Comparison of ENCODE assay signal across 9 cellular contexts in the genomic region with DNA sequence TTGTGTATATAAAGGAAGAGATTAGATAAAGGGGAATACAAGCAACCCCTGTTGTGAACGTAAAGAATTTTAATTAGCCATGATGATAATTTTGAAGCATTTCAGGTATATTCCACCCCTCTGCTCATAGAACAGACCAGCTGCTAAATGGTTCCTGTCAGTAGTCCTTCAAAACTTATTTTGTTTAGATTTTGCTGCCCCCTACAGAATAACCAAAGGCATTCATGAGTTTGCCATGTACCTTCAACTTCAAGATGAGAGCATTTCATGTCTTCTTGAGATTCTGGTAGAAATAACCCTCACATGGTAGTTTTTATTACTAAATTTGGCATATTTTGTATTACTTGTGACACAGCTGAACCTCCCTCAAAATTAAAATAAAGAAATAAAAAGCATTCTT.
A peak's percentile ranks its signal among the peaks of the same experiment; 100 is the strongest.
DNase-seq lines count a peak whose midpoint lies in the region; ATAC-seq and TF ChIP-seq lines count a peak whose summit lies in the region.
"Had no signal": no experiment of that assay in that cellular context is flagged by ENCODE, and none has a peak within 500 bp of the region (broad histone marks: within the 10 kb centered on the region; RNA-seq: fewer than 3 reads in every experiment).

No MANE protein-coding gene starts in this region.

- no peak overlapping the region for H3K27ac Mint-ChIP-seq in activated CD4-positive, alpha-beta T cell treated with anti-CD3 and anti-CD28 coated beads, Interleukin-2, amount 10 ng/mL, durations not matched to agents 7 days and 5 days
- H3K27ac Mint-ChIP-seq: memory B cell had no signal

- no peak overlapping the region for H3K4me3 ChIP-seq in uterus

- H3K36me3 Mint-ChIP-seq in activated CD4-positive, alpha-beta T cell treated with anti-CD3 and anti-CD28 coated beads, Interleukin-2, amount 10 ng/mL, durations not matched to agents 7 days and 5 days (ENCODE audit: low read depth): no peaks in the 10 kb centered on the region
- H3K36me3 Mint-ChIP-seq: memory B cell had no signal

- CTCF ChIA-PET in activated CD4-positive, alpha-beta T cell treated with anti-CD3 and anti-CD28 coated beads, Interleukin-2, amount 10 ng/mL, durations not matched to agents 7 days and 5 days (lab: Charles Lee): no interaction called here

- POLR2A ChIA-PET in activated CD4-positive, alpha-beta T cell treated with anti-CD3 and anti-CD28 coated beads, Interleukin-2, amount 10 ng/mL, durations not matched to agents 7 days and 5 days (lab: Charles Lee): no interaction called here

- H3K9me3 ChIP-seq in uterus: no peaks in the 10 kb centered on the region

- no peaks in the 10 kb centered on the region for H3K4me1 Mint-ChIP-seq in activated CD4-positive, alpha-beta T cell treated with anti-CD3 and anti-CD28 coated beads, Interleukin-2, amount 10 ng/mL, durations not matched to agents 7 days and 5 days
- H3K4me1 Mint-ChIP-seq: memory B cell had no signal

- TF ChIP-seq POLR2A in uterus (IDR thresholded peaks at IDR 0.05): no peak

- H3K27me3 ChIP-seq in uterus: no peaks in the 10 kb centered on the region

- no peaks in the 10 kb centered on the region for H3K9me3 Mint-ChIP-seq in activated CD4-positive, alpha-beta T cell treated with anti-CD3 and anti-CD28 coated beads, Interleukin-2, amount 10 ng/mL, durations not matched to agents 7 days and 5 days
- H3K9me3 Mint-ChIP-seq: memory B cell had no signal

- peak; percentile 20 for DNase-seq in DMS53 treated with DMSO at 0.1 percent for 48 hours (lab: John Stamatoyannopoulos, UW; ENCODE audit: unreplicated experiment)
- peak; percentile 67 to 75 for DNase-seq in Kasumi-1 (lab: John Stamatoyannopoulos, UW)
- DNase-seq in left kidney (ENCODE audit: low read depth, low spot score): peak; percentile 72
- DNase-seq in mesenteric fat pad (ENCODE audit: low spot score): no peak
- DNase-seq in NCI-H1436 (lab: John Stamatoyannopoulos, UW): no peak
- DNase-seq in uterus: no peak
- DNase-seq in activated CD4-positive, alpha-beta T cell treated with anti-CD3 and anti-CD28 coated beads, Interleukin-2, amount 10 ng/mL, durations not matched to agents 7 days and 5 days: no peak

- H3K27me3 Mint-ChIP-seq in activated CD4-positive, alpha-beta T cell treated with anti-CD3 and anti-CD28 coated beads, Interleukin-2, amount 10 ng/mL, durations not matched to agents 7 days and 5 days: no peaks in the 10 kb centered on the region
- H3K27me3 Mint-ChIP-seq: memory B cell had no signal

- H3K27ac ChIP-seq in uterus: no peak overlapping the region

- ATAC-seq in SK-N-SH treated with all-trans-retinoic acid at 6 μM for 48 hours: peak; percentile 52; the same call in 1 of the 3 replicates

- intact Hi-C loops in uterus (cut with DNase I; ENCODE audit: low total_unique reads): no loop called here

- H3K4me1 ChIP-seq in uterus: no peaks in the 10 kb centered on the region

- no peak overlapping the region for H3K4me3 Mint-ChIP-seq in activated CD4-positive, alpha-beta T cell treated with anti-CD3 and anti-CD28 coated beads, Interleukin-2, amount 10 ng/mL, durations not matched to agents 7 days and 5 days
- H3K4me3 Mint-ChIP-seq: memory B cell had no signal

- H3K36me3 ChIP-seq in uterus: no peaks in the 10 kb centered on the region

- TF ChIP-seq CTCF in uterus (IDR thresholded peaks at IDR 0.05): no peak

TF ChIP-seq in SK-N-SH treated with all-trans-retinoic acid at 6 μM for 48 hours, 23 proteins besides CTCF, POLR2A, EP300 and RAD21:
- TF ChIP-seq ZC3H10 (CRISPR knock-in tag; IDR thresholded peaks at IDR 0.05) (no peak), ZFP3 (CRISPR knock-in tag; IDR thresholded peaks at IDR 0.05) (no peak)

Comparison
In these comparisons a context has a peak if more than half of its experiments do, and no peak if none do; other contexts are left out.
1. DNase-seq: peak in DMS53 treated with DMSO at 0.1 percent for 48 hours (single experiment), Kasumi-1 (2 of 2) and left kidney (single experiment); none in mesenteric fat pad (single experiment), NCI-H1436 (single experiment), uterus (0 of 2) and activated CD4-positive, alpha-beta T cell treated with anti-CD3 and anti-CD28 coated beads, Interleukin-2, amount 10 ng/mL, durations not matched to agents 7 days and 5 days (single experiment).